Comparison of ENCODE assay signal across 37 cellular contexts in genomic region chr17:62321451-62321850, GRCh38. TPM values are rescaled to one million over a fixed set of nuclear protein-coding genes. Genes with fewer than 3 reads are reported as not detected.
DNase-seq lines count a peak whose midpoint lies in the region; ATAC-seq, FAIRE-seq and TF ChIP-seq lines count a peak whose summit lies in the region.
"Had no signal": no experiment of that assay in that cellular context is flagged by ENCODE, and none has a peak within 500 bp of the region (broad histone marks: within the 10 kb centered on the region; RNA-seq: fewer than 3 reads in every experiment).

No MANE protein-coding gene starts in this region.

- H3K4me3 ChIP-seq in astrocyte (ENCODE audit: insufficient read depth, low read depth, low read length) (no peak overlapping the region), fibroblast of mammary gland (ENCODE audit: control insufficient read depth, low read depth, low read length) (no peak overlapping the region), adrenal gland (no peak overlapping the region)
- H3K4me3 ChIP-seq: A549, gastroesophageal sphincter, left lung, pancreas, smooth muscle cell, thoracic aorta had no signal

- H3K9ac ChIP-seq in astrocyte (ENCODE audit: low read length), result no peak overlapping the region

- TF ChIP-seq CTCF in astrocyte (IDR thresholded peaks at IDR 0.05; ENCODE audit: insufficient read depth, low read depth, low read length) (no peak), fibroblast of mammary gland (conservative IDR thresholded peaks at IDR 0.05; ENCODE audit: control insufficient read depth, insufficient read depth, low read depth, low read length) (no peak), adrenal gland (IDR thresholded peaks at IDR 0.05) (no peak)

- WGBS in adrenal gland, 4 donors, result 26 to 38% (median 32%) methylated on average over 1 of the region's 1 CpG

- H3K4me2 ChIP-seq in astrocyte (ENCODE audit: low read length), result no peak overlapping the region
- H3K4me2 ChIP-seq: A549, smooth muscle cell had no signal

- H3K4me1 Mint-ChIP-seq in astrocyte (ENCODE audit: low read depth, unreplicated experiment), result peaks cover 13% of the 10 kb centered on the region
- H3K4me1 Mint-ChIP-seq: activated CD8-positive, alpha-beta memory T cell treated with anti-CD3 and anti-CD28 coated beads, Interleukin-2, amount 10 ng/mL, durations not matched to agents 7 days and 5 days; brain; CD4-positive, CD25-positive, alpha-beta regulatory T cell; memory B cell; neural crest cell had no signal

- H4K20me1 ChIP-seq in astrocyte (ENCODE audit: insufficient read depth, low read length), result no peaks in the 10 kb centered on the region

- H3K27ac Mint-ChIP-seq in astrocyte (ENCODE audit: unreplicated experiment), result peak overlapping the region; percentile 47
- H3K27ac Mint-ChIP-seq: activated CD8-positive, alpha-beta memory T cell treated with anti-CD3 and anti-CD28 coated beads, Interleukin-2, amount 10 ng/mL, durations not matched to agents 7 days and 5 days; brain; CD4-positive, CD25-positive, alpha-beta regulatory T cell; memory B cell; stimulated activated naive CD8-positive, alpha-beta T cell treated with anti-CD3 and anti-CD28 coated beads, Interleukin-15, Interleukin-2, amounts not matched to agents 100 ng/mL and 50 ng/mL, for 24 hours had no signal

- DNase-seq in EL (peak; percentile 21), astrocyte (ENCODE audit: low read depth) (no peak), fibroblast of mammary gland (ENCODE audit: low read depth) (peak; percentile 64), non-pigmented ciliary epithelial cell (ENCODE audit: low read depth) (peak; percentile 13), adrenal gland (no peak), GF-D8 (lab: John Stamatoyannopoulos, UW) (no peak)
- no peak for DNase-seq in activated CD4-positive, alpha-beta T cell treated with anti-CD3 and anti-CD28 coated beads for 4 hours
- DNase-seq: activated CD4-positive, alpha-beta T cell treated with anti-CD3 and anti-CD28 coated beads, Interleukin-2, amount 50 U/mL, for 4 hours; activated CD4-positive, CD25-positive, alpha-beta regulatory T cell; activated CD8-positive, alpha-beta memory T cell treated with anti-CD3 and anti-CD28 coated beads, Interleukin-2, amount 10 ng/mL, durations not matched to agents 7 days and 5 days; activated T-cell treated with anti-CD3 and anti-CD28 coated beads, Interleukin-2, amount 50 U/mL, for 4 hours; AML-193; CD4-positive, CD25-positive, alpha-beta regulatory T cell; DND-41; KG1; left lung; NCI-H1417 treated with DMSO at 0.1 percent for 48 hours; NCI-H2081; NCI-H2227 treated with DMSO at 0.1 percent for 48 hours; NCI-H526; NK-92 treated with Interleukin-12 subunit alpha and Interleukin-12 subunit beta, amount 100 ng/mL, for 24 hours; pancreas; retina; stimulated activated CD4-positive, alpha-beta T cell treated with anti-CD3 and anti-CD28 coated beads, Interleukin-2, amount 100 ng/mL, for 24 hours; T-helper 1 cell had no signal

- peaks cover 4% of the 10 kb centered on the region for H3K27me3 ChIP-seq in astrocyte (ENCODE audit: insufficient read depth, low read length)
- no peaks in the 10 kb centered on the region for H3K27me3 ChIP-seq in adrenal gland

- no peaks in the 10 kb centered on the region for H3K4me1 ChIP-seq in astrocyte (ENCODE audit: insufficient read depth, low read length)
- no peaks in the 10 kb centered on the region for H3K4me1 ChIP-seq in adrenal gland (replicated peaks in 1 of 2)
- H3K4me1 ChIP-seq: A549, gastroesophageal sphincter, left lung, pancreas had no signal

- H3K9me3 ChIP-seq in astrocyte (ENCODE audit: insufficient read depth, low read depth, low read length), result no peaks in the 10 kb centered on the region
- H3K9me3 ChIP-seq in adrenal gland (replicated peaks in 1 of 3), result no peaks in the 10 kb centered on the region
- H3K9me3 ChIP-seq: A549, gastroesophageal sphincter, left lung, pancreas, thoracic aorta had no signal

- no peak for ATAC-seq in HG02870 (IDR thresholded peaks at IDR 0.05; ENCODE audit: unreplicated experiment)
- ATAC-seq: A549; activated CD8-positive, alpha-beta memory T cell treated with anti-CD3 and anti-CD28 coated beads, Interleukin-2, amount 10 ng/mL, durations not matched to agents 7 days and 5 days; activated T-cell treated with anti-CD3 and anti-CD28 coated beads, Interleukin-2, amount 50 U/mL, for 4 hours; gastroesophageal sphincter; left lung had no signal

- H3K9me3 Mint-ChIP-seq in astrocyte (ENCODE audit: unreplicated experiment), result peaks cover 5% of the 10 kb centered on the region
- H3K9me3 Mint-ChIP-seq: activated T-cell treated with anti-CD3 and anti-CD28 coated beads, Interleukin-2, amount 50 U/mL, for 4 hours; memory B cell; neural crest cell; stimulated activated naive CD8-positive, alpha-beta T cell treated with anti-CD3 and anti-CD28 coated beads, Interleukin-15, Interleukin-2, amounts not matched to agents 100 ng/mL and 50 ng/mL, for 24 hours had no signal

- peaks cover 2% of the 10 kb centered on the region for H3K36me3 Mint-ChIP-seq in astrocyte (ENCODE audit: low read depth, unreplicated experiment)
- H3K36me3 Mint-ChIP-seq: activated CD8-positive, alpha-beta memory T cell treated with anti-CD3 and anti-CD28 coated beads, Interleukin-2, amount 10 ng/mL, durations not matched to agents 7 days and 5 days; brain; CD4-positive, CD25-positive, alpha-beta regulatory T cell; memory B cell had no signal

- H3K27ac ChIP-seq in astrocyte (ENCODE audit: low read depth, low read length) (no peak overlapping the region), adrenal gland (no peak overlapping the region)
- H3K27ac ChIP-seq: A549, gastroesophageal sphincter, left lung, pancreas, thoracic aorta had no signal

- H3K36me3 ChIP-seq in astrocyte (ENCODE audit: insufficient read depth, low read length) (no peaks in the 10 kb centered on the region), adrenal gland (replicated peaks in 1 of 2) (no peaks in the 10 kb centered on the region)
- H3K36me3 ChIP-seq: gastroesophageal sphincter, left lung, pancreas, thoracic aorta had no signal

- no peak overlapping the region for H2AFZ ChIP-seq in astrocyte (ENCODE audit: low read depth, low read length)

- no peak overlapping the region for H3K4me3 Mint-ChIP-seq in astrocyte (ENCODE audit: unreplicated experiment)
- H3K4me3 Mint-ChIP-seq: activated CD8-positive, alpha-beta memory T cell treated with anti-CD3 and anti-CD28 coated beads, Interleukin-2, amount 10 ng/mL, durations not matched to agents 7 days and 5 days; activated T-cell treated with anti-CD3 and anti-CD28 coated beads, Interleukin-2, amount 50 U/mL, for 4 hours; brain; CD4-positive, CD25-positive, alpha-beta regulatory T cell; memory B cell; neural crest cell; stimulated activated naive CD8-positive, alpha-beta T cell treated with anti-CD3 and anti-CD28 coated beads, Interleukin-15, Interleukin-2, amounts not matched to agents 100 ng/mL and 50 ng/mL, for 24 hours had no signal

- no peaks in the 10 kb centered on the region for H3K79me2 ChIP-seq in astrocyte (ENCODE audit: insufficient read depth, low read length)

- intact Hi-C loops in adrenal gland (cut with DNase I), result no loop called here

- no peak for TF ChIP-seq POLR2A in adrenal gland (IDR thresholded peaks at IDR 0.05)

- FAIRE-seq in astrocyte (lab: Jason Lieb, UNC), result no peak
- FAIRE-seq: D721Med, pancreas had no signal

- peaks cover 15% of the 10 kb centered on the region for H3K27me3 Mint-ChIP-seq in astrocyte (ENCODE audit: low read depth, unreplicated experiment)

RNA-seq across cellular contexts. Expression of gene EFCAB3, which starts 58.9 kb away (rescaled TPM):
- total RNA-seq in astrocyte (not detected in 2 replicates), adrenal gland (not detected)
- not detected for polyA plus RNA-seq in adrenal gland
- total RNA-seq: activated CD8-positive, alpha-beta memory T cell treated with anti-CD3 and anti-CD28 coated beads, Interleukin-2, amount 10 ng/mL, durations not matched to agents 7 days and 5 days; activated T-cell treated with anti-CD3 and anti-CD28 coated beads, Interleukin-2, amount 50 U/mL, for 4 hours; CD4-positive, CD25-positive, alpha-beta regulatory T cell; chondrocyte; gastroesophageal sphincter; H4; left lung; neural crest cell; pancreas; smooth muscle cell; thoracic aorta had no signal
- polyA plus RNA-seq: A549; CD4-positive, CD25-positive, alpha-beta regulatory T cell; pancreas; smooth muscle cell had no signal

Comparison
In these comparisons a context has a peak if more than half of its experiments do, and no peak if none do; other contexts are left out.
1. DNase-seq: peak in EL (single experiment), fibroblast of mammary gland (single experiment) and non-pigmented ciliary epithelial cell (single experiment); none in astrocyte (single experiment), adrenal gland (0 of 7), GF-D8 (single experiment) and activated CD4-positive, alpha-beta T cell treated with anti-CD3 and anti-CD28 coated beads for 4 hours (0 of 2).